ENCODE assay signal across 8 cellular contexts in the genomic region with DNA sequence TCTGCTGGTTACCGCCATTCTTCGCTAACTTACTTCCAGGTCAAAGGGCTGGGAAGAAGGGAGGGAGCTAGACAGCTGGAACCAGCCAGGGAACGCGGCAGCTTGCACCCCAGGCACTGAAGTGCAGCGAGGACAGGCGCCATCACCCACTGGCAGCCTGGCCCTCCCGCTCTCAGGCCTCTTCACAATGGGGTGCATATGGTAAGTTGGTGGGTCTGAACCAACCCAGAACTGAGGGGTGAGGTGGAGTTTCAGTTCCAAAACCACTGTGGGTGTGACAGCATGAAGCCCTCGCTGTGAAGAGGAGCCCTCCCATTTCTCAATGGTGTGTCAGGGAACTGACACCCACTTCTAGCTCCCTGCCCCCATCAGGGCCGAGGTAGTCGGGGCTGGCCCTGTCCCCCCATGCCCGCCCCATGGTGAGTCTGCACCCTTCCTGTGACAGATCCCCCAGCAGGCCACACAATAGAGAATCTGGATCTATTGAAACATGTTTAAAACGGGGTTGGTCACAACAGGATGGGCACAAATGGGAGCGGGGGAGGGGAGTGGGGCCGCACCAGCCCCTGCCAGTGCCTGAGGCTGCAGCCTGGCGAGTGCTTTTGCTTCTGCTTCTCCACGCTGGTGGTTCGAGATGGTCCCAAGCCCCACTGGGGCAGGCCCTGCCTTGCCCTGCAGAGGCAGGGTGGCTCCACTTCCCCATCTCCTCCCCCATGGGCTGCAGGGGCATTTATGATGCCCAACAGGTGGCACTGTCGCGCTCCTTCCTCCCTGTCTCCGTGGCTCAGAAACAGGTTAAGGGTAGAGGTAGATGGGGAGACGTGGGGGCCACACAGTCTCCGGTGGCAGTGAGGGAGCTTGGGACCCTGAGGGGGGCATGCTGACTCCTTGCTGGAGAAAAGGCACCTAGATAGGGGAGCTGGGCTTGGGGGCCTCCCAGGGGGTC. TPM values are rescaled to one million over a fixed set of nuclear protein-coding genes. Genes with fewer than 3 reads are reported as not detected.
DNase-seq lines count a peak whose midpoint lies in the region; ATAC-seq and TF ChIP-seq lines count a peak whose summit lies in the region.

No MANE protein-coding gene starts in this region.

- H3K9me3 Mint-ChIP-seq in activated T-cell treated with anti-CD3 and anti-CD28 coated beads, Interleukin-2, amount 50 U/mL, for 4 hours, result no peaks in the 10 kb centered on the region

- H3K36me3 Mint-ChIP-seq in activated T-cell treated with anti-CD3 and anti-CD28 coated beads, Interleukin-2, amount 50 U/mL, for 4 hours (ENCODE audit: insufficient read depth), result peaks cover 6% of the 10 kb centered on the region

- DNase-seq in NCI-H2171 treated with DMSO at 0.1 percent for 48 hours (lab: John Stamatoyannopoulos, UW), result peak; percentile 19
- no peak for DNase-seq in NCI-H2171 (lab: John Stamatoyannopoulos, UW)
- no peak for DNase-seq in Panc1 (ENCODE audit: low read depth, low spot score)
- peak; percentile 70 for DNase-seq in activated T-cell treated with anti-CD3 and anti-CD28 coated beads, Interleukin-2, amount 50 U/mL, for 4 hours
- DNase-seq in foreskin keratinocyte, result peak in 1 of 2 donors; percentile 25
- DNase-seq in retina, result peak; percentile 69

- TSS peak; percentile 42 for BruUV-seq in Panc1 (replicated peaks; lab: Mats Ljungman, UMichigan)

- peak overlapping the region; percentile 82 for H3K4me3 Mint-ChIP-seq in activated T-cell treated with anti-CD3 and anti-CD28 coated beads, Interleukin-2, amount 50 U/mL, for 4 hours

- H3K4me3 ChIP-seq in Panc1 (ENCODE audit: low read depth in 2 of 2, low read length in 2 of 2), result no peak overlapping the region

- H3K4me1 ChIP-seq in Panc1 (ENCODE audit: control insufficient read depth, insufficient read depth, low read length) (no peaks in the 10 kb centered on the region; the same call in 1 of the 2 replicates), foreskin keratinocyte (no peaks in the 10 kb centered on the region)

- CTCF ChIA-PET in Panc1 (lab: Charles Lee), result interaction anchor here (0.6 to 0.7 kb wide), 2 partner anchors 10 to 272 kb away, joined by 3 to 4 read pairs; no protein-coding TSS in a partner anchor

- H3K27me3 Mint-ChIP-seq in activated T-cell treated with anti-CD3 and anti-CD28 coated beads, Interleukin-2, amount 50 U/mL, for 4 hours (ENCODE audit: low read depth), result no peaks in the 10 kb centered on the region

- H3K36me3 ChIP-seq in Panc1 (ENCODE audit: control insufficient read depth, insufficient read depth, low read length), result no peaks in the 10 kb centered on the region

- H3K27me3 ChIP-seq in Panc1 (ENCODE audit: control insufficient read depth, insufficient read depth, low read length), result no peaks in the 10 kb centered on the region
- peaks cover 6% of the 10 kb centered on the region for H3K27me3 ChIP-seq in foreskin keratinocyte

- H3K4me1 Mint-ChIP-seq in activated T-cell treated with anti-CD3 and anti-CD28 coated beads, Interleukin-2, amount 50 U/mL, for 4 hours (ENCODE audit: low read depth), result peaks cover 73% of the 10 kb centered on the region

- intact Hi-C loops in Panc1 (cut with micrococcal nuclease; ENCODE audit: unreplicated experiment), result no loop called here

- ATAC-seq in HG03064 (IDR thresholded peaks at IDR 0.05; ENCODE audit: low read depth, unreplicated experiment) (peak; percentile 26), Panc1 (0 out of 2 replicates have a peak, but pooled peaks have one; percentile 42), foreskin keratinocyte (peak; percentile 49), HG03521 (IDR thresholded peaks at IDR 0.05; ENCODE audit: unreplicated experiment) (no peak)
- peak; percentile 39 to 44 for ATAC-seq in activated T-cell treated with anti-CD3 and anti-CD28 coated beads, Interleukin-2, amount 50 U/mL, for 4 hours

- in situ Hi-C loops in Panc1 (cut with HindIII; ENCODE audit: low pct_unique_long_range_greater_than_20kb, low sequenced_read_pairs), result no loop called here

- POLR2A ChIA-PET in Panc1 (lab: Charles Lee), result no interaction called here

- TF ChIP-seq CTCF in Panc1 (IDR thresholded peaks at IDR 0.05) (peak; percentile 74), foreskin keratinocyte (conservative IDR thresholded peaks at IDR 0.05) (peak; percentile 81)

- no peaks in the 10 kb centered on the region for H3K9me3 ChIP-seq in Panc1 (ENCODE audit: control insufficient read depth, insufficient read depth, low read depth, low read length)

- no peak overlapping the region for H3K27ac ChIP-seq in Panc1 (ENCODE audit: low read length)
- H3K27ac ChIP-seq in foreskin keratinocyte, result no peak overlapping the region

RNA-seq across cellular contexts. Expression of a gene that starts 2.3 kb away (rescaled TPM):
- total RNA-seq in Panc1 (2021; ENCODE audit: unreplicated experiment) (15.3 TPM), foreskin keratinocyte (15.2 and 19.2 TPM in 2 replicates)
- 27.5 TPM for polyA plus RNA-seq in Panc1 (2012; ENCODE audit: insufficient read length)
- 100 to 1,000 TPM; 119 to 169 (median 146) TPM for total RNA-seq in activated T-cell treated with anti-CD3 and anti-CD28 coated beads, Interleukin-2, amount 50 U/mL, for 4 hours
- polyA plus RNA-seq in foreskin keratinocyte, result 27.0 and 34.3 TPM in 2 replicates

RNA-seq across cellular contexts. Expression of a gene that starts 44.0 kb away (rescaled TPM):
- total RNA-seq in Panc1 (2021; ENCODE audit: unreplicated experiment) (26.0 TPM), foreskin keratinocyte (18.1 and 18.8 TPM in 2 replicates)
- 23.7 TPM for polyA plus RNA-seq in Panc1 (2012; ENCODE audit: insufficient read length)
- total RNA-seq in activated T-cell treated with anti-CD3 and anti-CD28 coated beads, Interleukin-2, amount 50 U/mL, for 4 hours, result 10 to 100 TPM; 35.8 to 37.7 (median 35.9) TPM
- 18.4 and 18.8 TPM in 2 replicates for polyA plus RNA-seq in foreskin keratinocyte

Comparison
In these comparisons a context has a peak if more than half of its experiments do, and no peak if none do; other contexts are left out.
1. DNase-seq: peak in NCI-H2171 treated with DMSO at 0.1 percent for 48 hours (single experiment), activated T-cell treated with anti-CD3 and anti-CD28 coated beads, Interleukin-2, amount 50 U/mL, for 4 hours (single experiment) and retina (single experiment); none in NCI-H2171 (single experiment) and Panc1 (single experiment).